Comparison of ENCODE assay signal across 33 cellular contexts in the genomic region with DNA sequence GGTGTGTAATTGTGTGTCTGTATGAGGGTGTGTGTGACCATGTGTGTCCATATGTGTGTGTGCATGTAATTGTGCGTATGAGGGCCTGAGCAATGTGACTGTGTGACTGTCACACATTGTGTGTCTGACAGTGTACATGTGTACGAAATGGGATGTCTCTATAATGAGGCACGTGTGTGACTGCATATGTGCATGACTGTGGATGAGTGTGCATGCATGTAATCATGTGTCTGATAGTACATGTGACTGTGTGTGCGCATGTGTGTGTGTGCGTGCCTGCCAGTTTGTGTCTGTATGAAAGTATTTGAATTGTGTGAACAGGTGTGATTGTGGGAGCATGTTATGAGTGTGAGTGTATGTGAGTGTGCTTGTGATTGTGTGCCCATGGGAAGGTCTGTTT. TPM values are rescaled to one million over a fixed set of nuclear protein-coding genes. Genes with fewer than 3 reads are reported as not detected.
"Had no signal": no experiment of that assay in that cellular context is flagged by ENCODE, and none has a peak within 500 bp of the region (broad histone marks: within the 10 kb centered on the region; RNA-seq: fewer than 3 reads in every experiment).

No MANE protein-coding gene starts in this region.

- H3K4me1 ChIP-seq: colonic mucosa, esophagus squamous epithelium, gastrocnemius medialis, heart right ventricle, left lung, lower lobe of right lung had no signal

- FAIRE-seq: endometrium, islet of Langerhans, keratinocyte had no signal

- H3K27me3 ChIP-seq: colonic mucosa, esophagus squamous epithelium, gastrocnemius medialis, heart right ventricle, left lung had no signal

- H3K9me3 ChIP-seq: colonic mucosa, esophagus squamous epithelium, gastrocnemius medialis, lower lobe of right lung, mucosa of descending colon had no signal

- DNase-seq: colonic mucosa; cortex of kidney; effector CD8-positive, alpha-beta T cell; effector memory CD8-positive, alpha-beta T cell; endodermal cell; erythroblast; esophagus squamous epithelium; foreskin fibroblast; foreskin melanocyte; gastrocnemius medialis; glutamatergic neuron; head of caudate nucleus; heart right ventricle; hippocampal formation; left cardiac atrium; left lung; left ventricle myocardium superior; lower lobe of right lung; mesenchymal stem cell; mucosa of descending colon had no signal

- H3K27ac ChIP-seq: colonic mucosa, epithelial cell of prostate, esophagus squamous epithelium, gastrocnemius medialis, heart right ventricle, left lung, lower lobe of right lung had no signal

- ATAC-seq: effector memory CD8-positive, alpha-beta T cell; esophagus mucosa; gastrocnemius medialis; heart right ventricle; left cardiac atrium; left lung; left ventricle myocardium superior; lower lobe of right lung; mucosa of descending colon had no signal

- H3K4me3 ChIP-seq: colonic mucosa, esophagus squamous epithelium, gastrocnemius medialis, heart right ventricle, left lung, lower lobe of right lung, mucosa of descending colon had no signal

- H3K36me3 ChIP-seq: colonic mucosa, esophagus squamous epithelium, gastrocnemius medialis, heart right ventricle, left lung, lower lobe of right lung had no signal

RNA-seq across cellular contexts. Expression of a gene that starts 2.2 kb away (rescaled TPM):
- total RNA-seq: colonic mucosa, dermis microvascular lymphatic vessel endothelial cell, endodermal cell, esophagus mucosa, gastrocnemius medialis, glomerular endothelial cell, heart right ventricle, kidney epithelial cell, left cardiac atrium, left lung, left ventricle myocardium superior, lower leg skin, lung microvascular endothelial cell, mesenteric fat pad, mesothelial cell of epicardium, mucosa of descending colon, myocyte had no signal
- polyA plus RNA-seq: heart right ventricle, keratinocyte had no signal
